In genomic region chr9:117121331-117121730, GRCh38 we compare ENCODE assay signal across 16 cellular contexts.
"Had no signal": no experiment of that assay in that cellular context is flagged by ENCODE, and none has a peak within 500 bp of the region (broad histone marks: within the 10 kb centered on the region; RNA-seq: fewer than 3 reads in every experiment).

No MANE protein-coding gene starts in this region.

- H3K4me1 Mint-ChIP-seq: stimulated activated effector memory CD8-positive, alpha-beta T cell treated with anti-CD3 and anti-CD28 coated beads, Interleukin-12 subunit alpha, Interleukin-12 subunit beta, amount 100 ng/mL, for 72 hours had no signal

- H3K4me3 Mint-ChIP-seq: activated T-cell treated with anti-CD3 and anti-CD28 coated beads, Interleukin-2, amount 50 U/mL, for 72 hours; nephron progenitor cell; stimulated activated effector memory CD8-positive, alpha-beta T cell treated with anti-CD3 and anti-CD28 coated beads, Interleukin-12 subunit alpha, Interleukin-12 subunit beta, amount 100 ng/mL, for 72 hours had no signal

- H3K36me3 Mint-ChIP-seq: stimulated activated effector memory CD8-positive, alpha-beta T cell treated with anti-CD3 and anti-CD28 coated beads, Interleukin-12 subunit alpha, Interleukin-12 subunit beta, amount 100 ng/mL, for 72 hours had no signal

- H3K27ac Mint-ChIP-seq: activated T-cell treated with anti-CD3 and anti-CD28 coated beads, Interleukin-2, amount 50 U/mL, for 72 hours; nephron progenitor cell; stimulated activated effector memory CD8-positive, alpha-beta T cell treated with anti-CD3 and anti-CD28 coated beads, Interleukin-12 subunit alpha, Interleukin-12 subunit beta, amount 100 ng/mL, for 72 hours had no signal

- DNase-seq: activated CD4-positive, alpha-beta T cell treated with anti-CD3 and anti-CD28 coated beads for 1 hour; activated CD4-positive, alpha-beta T cell treated with anti-CD3 and anti-CD28 coated beads, Interleukin-2, amount 50 U/mL, for 4 hours; activated effector memory CD4-positive, alpha-beta T cell treated with anti-CD3 and anti-CD28 coated beads, Interleukin-2, amount 50 U/mL, for 16 hours; activated naive CD4-positive, alpha-beta T cell treated with anti-CD3 and anti-CD28 coated beads, Interleukin-2, amount 50 U/mL, for 16 hours; activated T-cell treated with anti-CD3 and anti-CD28 coated beads, Interleukin-2, amount 50 U/mL, for 72 hours; aorta; brain microvascular endothelial cell; central memory CD4-positive, alpha-beta T cell; kidney; nephron progenitor cell; stimulated activated CD4-positive, alpha-beta T cell treated with anti-CD3 and anti-CD28 coated beads, Interleukin-15, amount 100 ng/mL, for 24 hours; stimulated activated CD4-positive, alpha-beta T cell treated with anti-CD3 and anti-CD28 coated beads, Interleukin-2, amount 100 ng/mL, for 48 hours; T-helper 2 cell; WERI-Rb-1 had no signal

- ATAC-seq: activated T-cell treated with anti-CD3 and anti-CD28 coated beads, Interleukin-2, amount 50 U/mL, for 72 hours; left lobe of liver; stimulated activated effector memory CD8-positive, alpha-beta T cell treated with anti-CD3 and anti-CD28 coated beads, Interleukin-12 subunit alpha, Interleukin-12 subunit beta, amount 100 ng/mL, for 72 hours had no signal
